Comparison of ENCODE assay signal across 8 cellular contexts in genomic region chr6:125748534-125749111, GRCh38. TPM values are rescaled to one million over a fixed set of nuclear protein-coding genes. Genes with fewer than 3 reads are reported as not detected.
DNase-seq lines count a peak whose midpoint lies in the region; ATAC-seq lines count a peak whose summit lies in the region.

No MANE protein-coding gene starts in this region.

- peak overlapping the region; percentile 57 for H3K4me3 ChIP-seq in Jurkat, Clone E6-1 (ENCODE audit: low read length)
- H3K4me3 ChIP-seq in skeletal muscle cell (ENCODE audit: low read depth, low read length) = peak overlapping the region; percentile 72

- peak; percentile 82 for DNase-seq in DMS 273 (lab: John Stamatoyannopoulos, UW; ENCODE audit: unreplicated experiment)
- no peak for DNase-seq in Jurkat, Clone E6-1 (ENCODE audit: low read depth, low spot score)
- peak; percentile 4 for DNase-seq in activated T-cell treated with anti-CD3 and anti-CD28 coated beads for 4 hours
- DNase-seq in glomerular visceral epithelial cell (ENCODE audit: extremely low spot score) = peak; percentile 3
- no peak for DNase-seq in skeletal muscle cell (ENCODE audit: low read depth)

- ATAC-seq in HG03196 (IDR thresholded peaks at IDR 0.05; ENCODE audit: unreplicated experiment) (no peak), GM18870 (IDR thresholded peaks at IDR 0.05; ENCODE audit: unreplicated experiment) (no peak), HG02840 (IDR thresholded peaks at IDR 0.05; ENCODE audit: low FRiP score, unreplicated experiment) (no peak)

RNA-seq across cellular contexts. Expression of gene HEY2, which starts 0.8 kb away (rescaled TPM):
- 3.3 TPM for polyA plus RNA-seq in Jurkat, Clone E6-1 (2012; ENCODE audit: insufficient read depth, insufficient read length)

RNA-seq across cellular contexts. Expression of gene NCOA7, which starts 42.1 kb away (rescaled TPM):
- polyA plus RNA-seq in Jurkat, Clone E6-1 (2012; ENCODE audit: insufficient read depth, insufficient read length) = 9.5 TPM

Comparison
In these comparisons a context has a peak if more than half of its experiments do, and no peak if none do; other contexts are left out.
1. DNase-seq: peak in DMS 273 (single experiment), activated T-cell treated with anti-CD3 and anti-CD28 coated beads for 4 hours (single experiment) and glomerular visceral epithelial cell (single experiment); none in Jurkat, Clone E6-1 (single experiment) and skeletal muscle cell (single experiment).